Comparison of ENCODE assay signal across 15 cellular contexts in genomic region chr18:39454866-39455265, GRCh38.
"Had no signal": no experiment of that assay in that cellular context is flagged by ENCODE, and none has a peak within 500 bp of the region (broad histone marks: within the 10 kb centered on the region; RNA-seq: fewer than 3 reads in every experiment).

No MANE protein-coding gene starts in this region.

- H3K79me2 ChIP-seq: parathyroid adenoma had no signal

- H3K27me3 Mint-ChIP-seq: activated CD4-positive, alpha-beta memory T cell treated with anti-CD3 and anti-CD28 coated beads, Interleukin-2, amount 10 ng/mL, durations not matched to agents 7 days and 5 days; activated CD4-positive, alpha-beta T cell treated with anti-CD3 and anti-CD28 coated beads for 36 hours had no signal

- H3K4me3 ChIP-seq: cardiac muscle cell, neural progenitor cell, stomach had no signal

- H3K9me3 Mint-ChIP-seq: neural progenitor cell had no signal

- H3K27me3 ChIP-seq: cardiac muscle cell, neural progenitor cell, stomach had no signal

- ATAC-seq: activated CD4-positive, alpha-beta T cell treated with anti-CD3 and anti-CD28 coated beads for 36 hours; activated T-cell treated with anti-CD3 and anti-CD28 coated beads, Interleukin-2, amount 50 U/mL, for 72 hours had no signal

- H3K4me1 ChIP-seq: parathyroid adenoma had no signal

- DNase-seq: activated CD4-positive, alpha-beta memory T cell treated with anti-CD3 and anti-CD28 coated beads, Interleukin-2, amount 10 ng/mL, durations not matched to agents 7 days and 5 days; activated CD4-positive, alpha-beta T cell treated with anti-CD3 and anti-CD28 coated beads for 36 hours; activated T-cell treated with anti-CD3 and anti-CD28 coated beads, Interleukin-2, amount 50 U/mL, for 72 hours; aorta; glutamatergic neuron; immature natural killer cell; retina; small intestine; T-helper 1 cell; WERI-Rb-1 had no signal

- H2AFZ ChIP-seq: neural progenitor cell, parathyroid adenoma had no signal

- H3K36me3 ChIP-seq: cardiac muscle cell, neural progenitor cell, stomach, WERI-Rb-1 had no signal

- H3K27ac ChIP-seq: cardiac muscle cell, neural progenitor cell, parathyroid adenoma, WERI-Rb-1 had no signal

- H3K4me1 Mint-ChIP-seq: activated CD4-positive, alpha-beta memory T cell treated with anti-CD3 and anti-CD28 coated beads, Interleukin-2, amount 10 ng/mL, durations not matched to agents 7 days and 5 days; neural progenitor cell had no signal

- H3K36me3 Mint-ChIP-seq: immature natural killer cell, neural progenitor cell had no signal

- H3K4me2 ChIP-seq: neural progenitor cell had no signal

- FAIRE-seq: urothelium cell line had no signal

- H3K4me3 Mint-ChIP-seq: activated CD4-positive, alpha-beta memory T cell treated with anti-CD3 and anti-CD28 coated beads, Interleukin-2, amount 10 ng/mL, durations not matched to agents 7 days and 5 days; activated CD4-positive, alpha-beta T cell treated with anti-CD3 and anti-CD28 coated beads for 36 hours; activated T-cell treated with anti-CD3 and anti-CD28 coated beads, Interleukin-2, amount 50 U/mL, for 72 hours; immature natural killer cell; neural progenitor cell had no signal

- H3K27ac Mint-ChIP-seq: activated CD4-positive, alpha-beta memory T cell treated with anti-CD3 and anti-CD28 coated beads, Interleukin-2, amount 10 ng/mL, durations not matched to agents 7 days and 5 days; activated CD4-positive, alpha-beta T cell treated with anti-CD3 and anti-CD28 coated beads for 36 hours; activated T-cell treated with anti-CD3 and anti-CD28 coated beads, Interleukin-2, amount 50 U/mL, for 72 hours; immature natural killer cell; neural progenitor cell had no signal
